9 cellular contexts compared by ENCODE assay signal in genomic region chrX:31213941-31214340, GRCh38.
DNase-seq lines count a peak whose midpoint lies in the region; ATAC-seq, FAIRE-seq and TF ChIP-seq lines count a peak whose summit lies in the region.
"Had no signal": no experiment of that assay in that cellular context is flagged by ENCODE, and none has a peak within 500 bp of the region (broad histone marks: within the 10 kb centered on the region; RNA-seq: fewer than 3 reads in every experiment).

No MANE protein-coding gene starts in this region.

- FAIRE-seq in HTR-8/SVneo (lab: Jason Lieb, UNC) (no peak), pancreas (lab: Jason Lieb, UNC) (no peak)

- ATAC-seq in pancreas = peak; percentile 41 to 76 (median 71)
- ATAC-seq: mucosa of descending colon had no signal

- H3K9me3 ChIP-seq in pancreas = no peaks in the 10 kb centered on the region
- H3K9me3 ChIP-seq: mucosa of descending colon had no signal

- intact Hi-C loops in pancreas (cut with DNase I) = no loop called here

- peak in 2 of 4 donors; percentile 27 to 31 for TF ChIP-seq CTCF in pancreas (IDR thresholded peaks at IDR 0.05)

- no peaks in the 10 kb centered on the region for H3K27me3 ChIP-seq in pancreas

- no peaks in the 10 kb centered on the region for H3K36me3 ChIP-seq in pancreas

- peak in 2 of 3 experiments; percentile 17 to 55 for DNase-seq in NCI-H1417 (lab: John Stamatoyannopoulos, UW)
- DNase-seq in NCI-H1417 treated with DMSO at 0.1 percent for 48 hours (lab: John Stamatoyannopoulos, UW) = no peak
- peak; percentile 23 for DNase-seq in HTR-8/SVneo (ENCODE audit: insufficient read length, low spot score)
- peak; percentile 30 for DNase-seq in cerebellum (ENCODE audit: low spot score)
- peak in 1 of 6 donors; percentile 36 for DNase-seq in pancreas
- DNase-seq in HuH-7 (ENCODE audit: low spot score) = no peak
- DNase-seq in activated naive CD4-positive, alpha-beta T cell (lab: John Stamatoyannopoulos, UW) = no peak
- no peak for DNase-seq in NCI-H524 (lab: John Stamatoyannopoulos, UW)

- no peak overlapping the region for H3K4me3 ChIP-seq in pancreas
- H3K4me3 ChIP-seq: mucosa of descending colon had no signal

- H3K27ac ChIP-seq in pancreas = no peak overlapping the region

- H3K4me1 ChIP-seq in pancreas = peaks cover 0 to 1% (median 0%) of the 10 kb centered on the region in 3 donors

Comparison
In these comparisons a context has a peak if more than half of its experiments do, and no peak if none do; other contexts are left out.
1. DNase-seq: peak in NCI-H1417 (2 of 3), HTR-8/SVneo (single experiment) and cerebellum (single experiment); none in NCI-H1417 treated with DMSO at 0.1 percent for 48 hours (single experiment), HuH-7 (single experiment), activated naive CD4-positive, alpha-beta T cell (0 of 4) and NCI-H524 (0 of 2).